Comparison of ENCODE assay signal across 19 cellular contexts in genomic region chr4:40209401-40209800, GRCh38. TPM values are rescaled to one million over a fixed set of nuclear protein-coding genes. Genes with fewer than 3 reads are reported as not detected.
DNase-seq lines count a peak whose midpoint lies in the region; ATAC-seq and TF ChIP-seq lines count a peak whose summit lies in the region.
"Had no signal": no experiment of that assay in that cellular context is flagged by ENCODE, and none has a peak within 500 bp of the region (broad histone marks: within the 10 kb centered on the region; RNA-seq: fewer than 3 reads in every experiment).

No MANE protein-coding gene starts in this region.

- peak overlapping the region; percentile 89 for H3K27ac Mint-ChIP-seq in activated CD8-positive, alpha-beta memory T cell treated with anti-CD3 and anti-CD28 coated beads, Interleukin-2, amount 10 ng/mL, durations not matched to agents 7 days and 5 days
- H3K27ac Mint-ChIP-seq in activated T-helper 1 cell treated with anti-CD3 and anti-CD28 coated beads, Interleukin-12 subunit alpha, Interleukin-12 subunit beta, Interleukin-2, Interleukin-4 antibody, amounts not matched to agents 30 ng/mL and 10 ng/mL and 1 ng/mL, durations not matched to agents 14 hours and 24 hours and 36 hours: peak overlapping the region; percentile 84
- H3K27ac Mint-ChIP-seq in naive thymus-derived CD8-positive, alpha-beta T cell: peak overlapping the region; percentile 92 to 97 (median 95)
- H3K27ac Mint-ChIP-seq: HFFc6; stimulated activated naive B cell treated with anti-CD40 and anti-IgM and Interleukin-4, amounts not matched to agents 10 μg/mL and 1 μg/mL and 100 μg/mL, for 72 hours had no signal

- TF ChIP-seq CTCF in testis (IDR thresholded peaks at IDR 0.05): no peak

- peaks cover 76% of the 10 kb centered on the region for H3K4me1 Mint-ChIP-seq in activated CD8-positive, alpha-beta memory T cell treated with anti-CD3 and anti-CD28 coated beads, Interleukin-2, amount 10 ng/mL, durations not matched to agents 7 days and 5 days
- peaks cover 91% of the 10 kb centered on the region for H3K4me1 Mint-ChIP-seq in activated T-helper 1 cell treated with anti-CD3 and anti-CD28 coated beads, Interleukin-12 subunit alpha, Interleukin-12 subunit beta, Interleukin-2, Interleukin-4 antibody, amounts not matched to agents 30 ng/mL and 10 ng/mL and 1 ng/mL, durations not matched to agents 14 hours and 24 hours and 36 hours (ENCODE audit: low read depth)
- H3K4me1 Mint-ChIP-seq in naive thymus-derived CD8-positive, alpha-beta T cell: peaks cover 50 to 94% (median 84%) of the 10 kb centered on the region in 4 donors

- H3K9me3 ChIP-seq in KOPT-K1 (ENCODE audit: insufficient read depth, low read length, poor library complexity, severe bottlenecking) (no peaks in the 10 kb centered on the region), testis (no peaks in the 10 kb centered on the region)

- H3K27me3 ChIP-seq in testis (no peaks in the 10 kb centered on the region), H7 (ENCODE audit: control insufficient read depth, insufficient read depth, low read length) (no peaks in the 10 kb centered on the region)

- ATAC-seq in activated CD8-positive, alpha-beta memory T cell treated with anti-CD3 and anti-CD28 coated beads, Interleukin-2, amount 10 ng/mL, durations not matched to agents 7 days and 5 days: no peak
- ATAC-seq in naive thymus-derived CD8-positive, alpha-beta T cell: no peak
- ATAC-seq: activated CD4-positive, CD25-positive, alpha-beta regulatory T cell treated with anti-CD3 and anti-CD28 coated beads, Interleukin-2, amount 50 U/mL, for 24 hours; stimulated activated naive B cell treated with anti-CD40 and anti-IgM and Interleukin-4, amounts not matched to agents 10 μg/mL and 1 μg/mL and 100 μg/mL, for 72 hours had no signal

- TF ChIP-seq POLR2A in testis (IDR thresholded peaks at IDR 0.05): no peak

- intact Hi-C loops in activated T-helper 1 cell treated with anti-CD3 and anti-CD28 coated beads, Interleukin-12 subunit alpha, Interleukin-12 subunit beta, Interleukin-2, Interleukin-4 antibody, amounts not matched to agents 30 ng/mL and 10 ng/mL and 1 ng/mL, durations not matched to agents 14 hours and 24 hours and 36 hours (cut with micrococcal nuclease): loop anchor here (1.0 to 10.0 kb wide), 2 partner anchors 9 to 1895 kb away; no protein-coding TSS in a partner anchor
- intact Hi-C loops in testis (cut with DNase I; ENCODE audit: low total_unique reads): no loop called here

- POLR2A ChIA-PET in naive thymus-derived CD8-positive, alpha-beta T cell (lab: Charles Lee): interaction anchor here (2.4 to 13.9 kb wide), 3 partner anchors 12 to 35 kb away, joined by 8 to 376 read pairs (median 244); partner anchors contain the start of gene RHOH

- peak overlapping the region; percentile 75 for H3K4me3 Mint-ChIP-seq in activated CD8-positive, alpha-beta memory T cell treated with anti-CD3 and anti-CD28 coated beads, Interleukin-2, amount 10 ng/mL, durations not matched to agents 7 days and 5 days
- peak overlapping the region; percentile 77 for H3K4me3 Mint-ChIP-seq in activated T-helper 1 cell treated with anti-CD3 and anti-CD28 coated beads, Interleukin-12 subunit alpha, Interleukin-12 subunit beta, Interleukin-2, Interleukin-4 antibody, amounts not matched to agents 30 ng/mL and 10 ng/mL and 1 ng/mL, durations not matched to agents 14 hours and 24 hours and 36 hours
- peak overlapping the region; percentile 70 to 100 (median 88) for H3K4me3 Mint-ChIP-seq in naive thymus-derived CD8-positive, alpha-beta T cell
- H3K4me3 Mint-ChIP-seq: HFFc6 had no signal

- CTCF ChIA-PET in activated CD8-positive, alpha-beta memory T cell treated with anti-CD3 and anti-CD28 coated beads, Interleukin-2, amount 10 ng/mL, durations not matched to agents 7 days and 5 days (lab: Charles Lee): interaction anchor here (1.5 to 4.1 kb wide), 4 partner anchors 9 to 98 kb away, joined by 4 to 20 read pairs (median 10); no protein-coding TSS in a partner anchor

- peaks cover 75% of the 10 kb centered on the region for H3K36me3 Mint-ChIP-seq in activated CD8-positive, alpha-beta memory T cell treated with anti-CD3 and anti-CD28 coated beads, Interleukin-2, amount 10 ng/mL, durations not matched to agents 7 days and 5 days
- H3K36me3 Mint-ChIP-seq in activated T-helper 1 cell treated with anti-CD3 and anti-CD28 coated beads, Interleukin-12 subunit alpha, Interleukin-12 subunit beta, Interleukin-2, Interleukin-4 antibody, amounts not matched to agents 30 ng/mL and 10 ng/mL and 1 ng/mL, durations not matched to agents 14 hours and 24 hours and 36 hours (ENCODE audit: low read depth): peaks cover 63% of the 10 kb centered on the region
- peaks cover 9 to 84% (median 51%) of the 10 kb centered on the region in 3 donors for H3K36me3 Mint-ChIP-seq in naive thymus-derived CD8-positive, alpha-beta T cell

- H3K4me3 ChIP-seq in testis (no peak overlapping the region), H7 (ENCODE audit: insufficient read depth, low read depth, low read length) (no peak overlapping the region)

- 63 to 86% methylated on average over 4 of the region's 4 CpGs for WGBS in testis, 2 donors

- no peaks in the 10 kb centered on the region for H3K27me3 Mint-ChIP-seq in activated CD8-positive, alpha-beta memory T cell treated with anti-CD3 and anti-CD28 coated beads, Interleukin-2, amount 10 ng/mL, durations not matched to agents 7 days and 5 days
- no peaks in the 10 kb centered on the region for H3K27me3 Mint-ChIP-seq in activated T-helper 1 cell treated with anti-CD3 and anti-CD28 coated beads, Interleukin-12 subunit alpha, Interleukin-12 subunit beta, Interleukin-2, Interleukin-4 antibody, amounts not matched to agents 30 ng/mL and 10 ng/mL and 1 ng/mL, durations not matched to agents 14 hours and 24 hours and 36 hours (ENCODE audit: insufficient read depth)
- H3K27me3 Mint-ChIP-seq in naive thymus-derived CD8-positive, alpha-beta T cell: no peaks in the 10 kb centered on the region
- H3K27me3 Mint-ChIP-seq: stimulated activated naive B cell treated with anti-CD40 and anti-IgM and Interleukin-4, amounts not matched to agents 10 μg/mL and 1 μg/mL and 100 μg/mL, for 72 hours had no signal

- H3K9me3 Mint-ChIP-seq in activated CD8-positive, alpha-beta memory T cell treated with anti-CD3 and anti-CD28 coated beads, Interleukin-2, amount 10 ng/mL, durations not matched to agents 7 days and 5 days (ENCODE audit: low read depth): no peaks in the 10 kb centered on the region
- no peaks in the 10 kb centered on the region for H3K9me3 Mint-ChIP-seq in activated T-helper 1 cell treated with anti-CD3 and anti-CD28 coated beads, Interleukin-12 subunit alpha, Interleukin-12 subunit beta, Interleukin-2, Interleukin-4 antibody, amounts not matched to agents 30 ng/mL and 10 ng/mL and 1 ng/mL, durations not matched to agents 14 hours and 24 hours and 36 hours
- no peaks in the 10 kb centered on the region for H3K9me3 Mint-ChIP-seq in naive thymus-derived CD8-positive, alpha-beta T cell
- H3K9me3 Mint-ChIP-seq: HFFc6 had no signal

- H3K4me1 ChIP-seq in testis: no peaks in the 10 kb centered on the region

- peak overlapping the region; percentile 38 for H3K27ac ChIP-seq in KOPT-K1 (ENCODE audit: low read depth, low read length, poor library complexity, severe bottlenecking)
- no peak overlapping the region for H3K27ac ChIP-seq in testis

- H3K36me3 ChIP-seq in KOPT-K1 (ENCODE audit: insufficient read depth, low read length) (peaks cover 73% of the 10 kb centered on the region), testis (ENCODE audit: low read depth, missing control alignments) (no peaks in the 10 kb centered on the region), H7 (replicated peaks; ENCODE audit: control insufficient read depth, insufficient read depth, low read length) (no peaks in the 10 kb centered on the region)

- peak; percentile 53 for DNase-seq in activated CD8-positive, alpha-beta memory T cell treated with anti-CD3 and anti-CD28 coated beads, Interleukin-2, amount 10 ng/mL, durations not matched to agents 7 days and 5 days
- DNase-seq in activated CD8-positive, alpha-beta memory T cell treated with anti-CD3 and anti-CD28 coated beads, Interleukin-2, amount 50 U/mL, for 4 hours: no peak
- DNase-seq in activated T-helper 1 cell treated with anti-CD3 and anti-CD28 coated beads, Interleukin-12 subunit alpha, Interleukin-12 subunit beta, Interleukin-2, Interleukin-4 antibody, amounts not matched to agents 30 ng/mL and 10 ng/mL and 1 ng/mL, durations not matched to agents 14 hours and 24 hours and 36 hours (ENCODE audit: low spot score): no peak
- no peak for DNase-seq in naive thymus-derived CD8-positive, alpha-beta T cell
- DNase-seq in occipital lobe (lab: John Stamatoyannopoulos, UW) (no peak), testis (no peak), H7 (no peak)
- DNase-seq: foreskin fibroblast; HFFc6; hypothalamus; NCI-H187; stimulated activated CD4-positive, alpha-beta T cell treated with anti-CD3 and anti-CD28 coated beads, Interleukin-12 subunit alpha, Interleukin-12 subunit beta, amount 100 ng/mL, for 4 hours; stimulated activated naive B cell treated with anti-CD40 and anti-IgM and Interleukin-4, amounts not matched to agents 10 μg/mL and 1 μg/mL and 100 μg/mL, for 72 hours had no signal

RNA-seq across cellular contexts. Expression of gene RHOH, which starts 12.6 kb away (rescaled TPM):
- total RNA-seq in activated CD8-positive, alpha-beta memory T cell treated with anti-CD3 and anti-CD28 coated beads, Interleukin-2, amount 10 ng/mL, durations not matched to agents 7 days and 5 days: 100 to 1,000 TPM; 136 to 145 TPM
- 105 and 111 TPM in 2 replicates for total RNA-seq in activated T-helper 1 cell treated with anti-CD3 and anti-CD28 coated beads, Interleukin-12 subunit alpha, Interleukin-12 subunit beta, Interleukin-2, Interleukin-4 antibody, amounts not matched to agents 30 ng/mL and 10 ng/mL and 1 ng/mL, durations not matched to agents 14 hours and 24 hours and 36 hours
- total RNA-seq in naive thymus-derived CD8-positive, alpha-beta T cell: 100 to 1,000 TPM; 233 to 249 TPM
- polyA plus RNA-seq in naive thymus-derived CD8-positive, alpha-beta T cell: 100 to 1,000 TPM; 328 to 416 (median 383) TPM
- total RNA-seq in occipital lobe (0.94 TPM), testis (1 to 10 TPM in 1 of 2 donors, under 1 TPM in 1; 0.39 to 1.2 TPM)
- 2.5 TPM for polyA plus RNA-seq in testis (ENCODE audit: insufficient read depth, low read depth, low replicate concordance)
- 1.4 and 2.1 TPM in 2 replicates for total RNA-seq in H7 (2014; rRNA removed; shearing (Covaris generic))
- total RNA-seq: endothelial cell of umbilical vein, HFFc6, HT1080, kidney epithelial cell, renal cortical epithelial cell had no signal
- polyA plus RNA-seq: endothelial cell of umbilical vein had no signal

Comparison
In these comparisons a context has a peak if more than half of its experiments do, and no peak if none do; other contexts are left out.
1. RNA of gene RHOH, which starts 12.6 kb away (total RNA-seq): 233 to 249 TPM in naive thymus-derived CD8-positive, alpha-beta T cell, 136 to 145 TPM in activated CD8-positive, alpha-beta memory T cell treated with anti-CD3 and anti-CD28 coated beads, Interleukin-2, amount 10 ng/mL, durations not matched to agents 7 days and 5 days and 105 to 111 TPM in activated T-helper 1 cell treated with anti-CD3 and anti-CD28 coated beads, Interleukin-12 subunit alpha, Interleukin-12 subunit beta, Interleukin-2, Interleukin-4 antibody, amounts not matched to agents 30 ng/mL and 10 ng/mL and 1 ng/mL, durations not matched to agents 14 hours and 24 hours and 36 hours; 1.4 to 2.1 TPM in H7, 0.39 to 1.2 TPM in testis and 0.94 TPM in occipital lobe (single experiment); every median in the first group is over 10 times any median in the second.
2. Peak in every context shown above with its lines, with median percentiles within 50 percentile points of each other: H3K27ac Mint-ChIP-seq and H3K4me3 Mint-ChIP-seq.